6 cellular contexts compared by ENCODE assay signal in the genomic region with DNA sequence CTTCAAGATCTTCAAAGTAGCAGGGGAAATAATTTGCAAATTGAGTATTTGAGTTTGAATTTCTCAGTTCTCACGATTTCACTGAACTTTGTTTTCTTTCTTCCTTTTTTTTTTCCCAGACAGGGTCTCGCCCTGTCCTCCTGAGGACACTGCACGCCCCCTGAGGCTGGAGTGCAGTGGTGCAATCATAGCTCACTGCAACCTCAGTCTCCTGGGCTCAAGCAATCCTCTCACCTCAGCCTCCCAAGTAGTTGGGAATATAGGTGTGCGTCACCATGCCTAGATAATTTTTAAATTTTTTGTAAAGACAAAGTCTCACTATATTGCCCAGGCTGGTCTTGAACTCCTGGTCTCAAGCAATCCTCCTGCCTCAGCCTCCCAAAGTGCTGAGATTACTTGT. TPM values are rescaled to one million over a fixed set of nuclear protein-coding genes. Genes with fewer than 3 reads are reported as not detected.
"Had no signal": no experiment of that assay in that cellular context is flagged by ENCODE, and none has a peak within 500 bp of the region (broad histone marks: within the 10 kb centered on the region; RNA-seq: fewer than 3 reads in every experiment).

No MANE protein-coding gene starts in this region.

RNA-seq across cellular contexts. Expression of a gene that starts 41.3 kb away (rescaled TPM):
- total RNA-seq: activated B cell treated with CpG ODN at 0.5 μM for 24 hours, breast epithelium, lower lobe of right lung, myocyte, suprapubic skin, upper lobe of right lung had no signal
